1 cellular context compared by ENCODE assay signal in genomic region chr7:124152859-124153692, GRCh38.
TF ChIP-seq lines count a peak whose summit lies in the region.

No MANE protein-coding gene starts in this region.

TF ChIP-seq in H1, 55 proteins besides CTCF, POLR2A, EP300 and RAD21 (continued from another document):
- TF ChIP-seq BACH1 (IDR thresholded peaks at IDR 0.05; ENCODE audit: low read length) (no peak), BRCA1 (IDR thresholded peaks at IDR 0.05; ENCODE audit: low read depth, low read length) (no peak)
